Comparison of ENCODE assay signal across 19 cellular contexts in genomic region chr1:92587445-92587844, GRCh38.
DNase-seq lines count a peak whose midpoint lies in the region; ATAC-seq lines count a peak whose summit lies in the region.
"Had no signal": no experiment of that assay in that cellular context is flagged by ENCODE, and none has a peak within 500 bp of the region (broad histone marks: within the 10 kb centered on the region; RNA-seq: fewer than 3 reads in every experiment).

No MANE protein-coding gene starts in this region.

- peak; percentile 67 to 68 for DNase-seq in activated T-cell treated with anti-CD3 and anti-CD28 coated beads, Interleukin-2, amount 50 U/mL, for 72 hours
- DNase-seq in activated T-cell treated with anti-CD3 and anti-CD28 coated beads, Interleukin-2, amount 50 U/mL, for 1 hour: no peak
- DNase-seq in left ventricle myocardium superior (no peak), NCI-H2107 (lab: John Stamatoyannopoulos, UW) (no peak), H4 (ENCODE audit: low spot score) (no peak)
- DNase-seq: CD8-positive, alpha-beta T cell; effector memory CD4-positive, alpha-beta T cell; hippocampal formation; IMR-90; midbrain; NCI-H2029; NCI-H524 treated with DMSO at 0.1 percent for 48 hours; PC-9; T1000; upper lobe of left lung had no signal

- no peaks in the 10 kb centered on the region for H3K27me3 Mint-ChIP-seq in activated T-cell treated with anti-CD3 and anti-CD28 coated beads, Interleukin-2, amount 50 U/mL, for 72 hours (ENCODE audit: low read depth)
- H3K27me3 Mint-ChIP-seq in stimulated activated memory B cell treated with anti-CD40 and anti-IgM and Interleukin-4, amounts not matched to agents 10 μg/mL and 1 μg/mL and 100 μg/mL, for 72 hours: no peaks in the 10 kb centered on the region
- H3K27me3 Mint-ChIP-seq: central memory CD8-positive, alpha-beta T cell had no signal

- intact Hi-C loops in left ventricle myocardium superior (cut with micrococcal nuclease): no loop called here

- H3K27ac Mint-ChIP-seq in activated T-cell treated with anti-CD3 and anti-CD28 coated beads, Interleukin-2, amount 50 U/mL, for 72 hours: peak overlapping the region; percentile 98
- no peak overlapping the region for H3K27ac Mint-ChIP-seq in stimulated activated memory B cell treated with anti-CD40 and anti-IgM and Interleukin-4, amounts not matched to agents 10 μg/mL and 1 μg/mL and 100 μg/mL, for 72 hours
- H3K27ac Mint-ChIP-seq: CD8-positive, alpha-beta T cell had no signal

- H3K4me3 Mint-ChIP-seq in activated T-cell treated with anti-CD3 and anti-CD28 coated beads, Interleukin-2, amount 50 U/mL, for 72 hours: peak overlapping the region; percentile 35 to 71
- H3K4me3 Mint-ChIP-seq in stimulated activated memory B cell treated with anti-CD40 and anti-IgM and Interleukin-4, amounts not matched to agents 10 μg/mL and 1 μg/mL and 100 μg/mL, for 72 hours: no peak overlapping the region
- H3K4me3 Mint-ChIP-seq: CD8-positive, alpha-beta T cell; central memory CD8-positive, alpha-beta T cell had no signal

- H3K4me1 Mint-ChIP-seq in activated T-cell treated with anti-CD3 and anti-CD28 coated beads, Interleukin-2, amount 50 U/mL, for 72 hours (ENCODE audit: low read depth): peaks cover 66% of the 10 kb centered on the region
- peaks cover 9% of the 10 kb centered on the region for H3K4me1 Mint-ChIP-seq in stimulated activated memory B cell treated with anti-CD40 and anti-IgM and Interleukin-4, amounts not matched to agents 10 μg/mL and 1 μg/mL and 100 μg/mL, for 72 hours

- H3K9me3 Mint-ChIP-seq in activated T-cell treated with anti-CD3 and anti-CD28 coated beads, Interleukin-2, amount 50 U/mL, for 72 hours: peaks cover 9 to 16% of the 10 kb centered on the region in 2 donors
- no peaks in the 10 kb centered on the region for H3K9me3 Mint-ChIP-seq in stimulated activated memory B cell treated with anti-CD40 and anti-IgM and Interleukin-4, amounts not matched to agents 10 μg/mL and 1 μg/mL and 100 μg/mL, for 72 hours
- H3K9me3 Mint-ChIP-seq: CD8-positive, alpha-beta T cell; central memory CD8-positive, alpha-beta T cell had no signal

- ATAC-seq in activated T-cell treated with anti-CD3 and anti-CD28 coated beads, Interleukin-2, amount 50 U/mL, for 72 hours (replicated peaks in 1 of 2): peak; percentile 73 to 74
- ATAC-seq in GM18520 (IDR thresholded peaks at IDR 0.05; ENCODE audit: unreplicated experiment) (peak; percentile 34), HG02884 (IDR thresholded peaks at IDR 0.05; ENCODE audit: unreplicated experiment) (peak; percentile 48), left ventricle myocardium superior (no peak)
- ATAC-seq in stimulated activated memory B cell treated with anti-CD40 and anti-IgM and Interleukin-4, amounts not matched to agents 10 μg/mL and 1 μg/mL and 100 μg/mL, for 72 hours: peak; percentile 83
- ATAC-seq: CD8-positive, alpha-beta T cell had no signal

- H3K36me3 Mint-ChIP-seq in activated T-cell treated with anti-CD3 and anti-CD28 coated beads, Interleukin-2, amount 50 U/mL, for 72 hours (ENCODE audit: insufficient read depth in 2 of 2): peaks cover 18 to 26% of the 10 kb centered on the region in 2 donors
- H3K36me3 Mint-ChIP-seq in stimulated activated memory B cell treated with anti-CD40 and anti-IgM and Interleukin-4, amounts not matched to agents 10 μg/mL and 1 μg/mL and 100 μg/mL, for 72 hours: peaks cover 47% of the 10 kb centered on the region
- H3K36me3 Mint-ChIP-seq: CD8-positive, alpha-beta T cell had no signal

Comparison
In these comparisons a context has a peak if more than half of its experiments do, and no peak if none do; other contexts are left out.
1. DNase-seq: peak in activated T-cell treated with anti-CD3 and anti-CD28 coated beads, Interleukin-2, amount 50 U/mL, for 72 hours (2 of 2); none in activated T-cell treated with anti-CD3 and anti-CD28 coated beads, Interleukin-2, amount 50 U/mL, for 1 hour (single experiment), left ventricle myocardium superior (single experiment), NCI-H2107 (single experiment) and H4 (single experiment).